13 cellular contexts compared by ENCODE assay signal in genomic region chrX:155065035-155065734, GRCh38. TPM values are rescaled to one million over a fixed set of nuclear protein-coding genes. Genes with fewer than 3 reads are reported as not detected.
DNase-seq lines count a peak whose midpoint lies in the region; ATAC-seq and TF ChIP-seq lines count a peak whose summit lies in the region.
"Had no signal": no experiment of that assay in that cellular context is flagged by ENCODE, and none has a peak within 500 bp of the region (broad histone marks: within the 10 kb centered on the region; RNA-seq: fewer than 3 reads in every experiment).

No MANE protein-coding gene starts in this region.

- peaks cover 10% of the 10 kb centered on the region for H3K27me3 Mint-ChIP-seq in MCF 10A (ENCODE audit: insufficient read depth, unreplicated experiment)
- H3K27me3 Mint-ChIP-seq: stimulated activated naive CD8-positive, alpha-beta T cell treated with anti-CD3 and anti-CD28 coated beads, Interleukin-15, Interleukin-2, amounts not matched to agents 100 ng/mL and 50 ng/mL, for 24 hours had no signal

- BruUV-seq in MCF 10A (replicated peaks; lab: Mats Ljungman, UMichigan): no TSS peak

- H3K27ac Mint-ChIP-seq in MCF 10A (ENCODE audit: low read depth, unreplicated experiment): peak overlapping the region; percentile 92
- H3K27ac Mint-ChIP-seq: neural progenitor cell; stimulated activated naive CD8-positive, alpha-beta T cell treated with anti-CD3 and anti-CD28 coated beads, Interleukin-15, Interleukin-2, amounts not matched to agents 100 ng/mL and 50 ng/mL, for 24 hours had no signal

- no peaks in the 10 kb centered on the region for H3K9me3 Mint-ChIP-seq in MCF 10A (ENCODE audit: unreplicated experiment)
- H3K9me3 Mint-ChIP-seq: stimulated activated naive CD8-positive, alpha-beta T cell treated with anti-CD3 and anti-CD28 coated beads, Interleukin-15, Interleukin-2, amounts not matched to agents 100 ng/mL and 50 ng/mL, for 24 hours had no signal

- DNase-seq in HCEC 1CT (peak; percentile 50), MCF 10A (ENCODE audit: unreplicated experiment) (peak; percentile 86), omental fat pad (ENCODE audit: low spot score) (no peak), cortex of kidney (lab: John Stamatoyannopoulos, UW) (no peak), Ammon's horn (ENCODE audit: low spot score) (no peak), DMS153 treated with DMSO at 0.1 percent for 48 hours (lab: John Stamatoyannopoulos, UW; ENCODE audit: unreplicated experiment) (no peak)
- DNase-seq: activated CD8-positive, alpha-beta memory T cell treated with anti-CD3 and anti-CD28 coated beads, Interleukin-2, amount 50 U/mL, for 48 hours; anterior cingulate cortex; DMS153; NCI-H2081; T1000 had no signal

- POLR2A ChIA-PET in MCF 10A (lab: Yijun Ruan, JAX): interaction anchor here (0.7 to 3.7 kb wide), 7 partner anchors 9 to 302 kb away, joined by 3 to 35 read pairs (median 6); partner anchors contain the start of genes DKC1, FUNDC2 and VBP1

- peaks cover 18% of the 10 kb centered on the region for H3K36me3 Mint-ChIP-seq in MCF 10A (ENCODE audit: insufficient read depth, unreplicated experiment)
- H3K36me3 Mint-ChIP-seq: neural progenitor cell had no signal

- peak overlapping the region; percentile 80 for H3K4me3 Mint-ChIP-seq in MCF 10A (ENCODE audit: unreplicated experiment)
- H3K4me3 Mint-ChIP-seq: neural progenitor cell; stimulated activated naive CD8-positive, alpha-beta T cell treated with anti-CD3 and anti-CD28 coated beads, Interleukin-15, Interleukin-2, amounts not matched to agents 100 ng/mL and 50 ng/mL, for 24 hours had no signal

- H3K4me1 Mint-ChIP-seq in MCF 10A (ENCODE audit: insufficient read depth, unreplicated experiment): peaks cover 24% of the 10 kb centered on the region

- CTCF ChIA-PET in MCF 10A (lab: Yijun Ruan, JAX): interaction anchor here (0.7 to 1.8 kb wide), 4 partner anchors 9 to 148 kb away, joined by 3 to 6 read pairs (median 3); no protein-coding TSS in a partner anchor

- ATAC-seq in omental fat pad (ENCODE audit: low FRiP score): peak; percentile 83

- TF ChIP-seq CTCF in MCF 10A (IDR thresholded peaks at IDR 0.05; ENCODE audit: unreplicated experiment): no peak
- no peak for TF ChIP-seq CTCF in omental fat pad (IDR thresholded peaks at IDR 0.05)

- intact Hi-C loops in MCF 10A (cut with micrococcal nuclease): no loop called here

RNA-seq across cellular contexts. Expression of gene CMC4, which starts 5.8 kb away (rescaled TPM):
- 8.0 and 10.1 TPM in 2 replicates for total RNA-seq in MCF 10A (2022)
- 10 to 100 TPM; 11.0 to 24.9 (median 16.4) TPM for total RNA-seq in omental fat pad

RNA-seq across cellular contexts. Expression of gene MTCP1, which starts 5.8 kb away (rescaled TPM):
- total RNA-seq in MCF 10A (2022) (21.3 and 32.2 TPM in 2 replicates), omental fat pad (1 to 10 TPM in 2 of 4 donors, under 1 TPM in 2; 0.74 to 3.5 (median 1.9) TPM)

RNA-seq across cellular contexts. Expression of gene BRCC3, which starts 6.1 kb away (rescaled TPM):
- total RNA-seq in MCF 10A (2022) (21.1 and 22.9 TPM in 2 replicates), omental fat pad (10 to 100 TPM in 3 of 4 donors, 1 to 10 TPM in 1; 8.4 to 11.0 (median 10.2) TPM)

RNA-seq across cellular contexts. Expression of gene FUNDC2, which starts 38.5 kb away (rescaled TPM):
- total RNA-seq in MCF 10A (2022) (54.8 and 70.2 TPM in 2 replicates), omental fat pad (100 to 1,000 TPM in 2 of 4 donors, 10 to 100 TPM in 2; 65.8 to 110 (median 83.7) TPM)

RNA-seq across cellular contexts. Expression of gene F8, which starts 42.7 kb away (rescaled TPM):
- total RNA-seq in MCF 10A (2022) (5.3 and 6.1 TPM in 2 replicates), omental fat pad (100 to 1,000 TPM in 1 of 4 donors, 10 to 100 TPM in 3; 18.2 to 184 (median 26.2) TPM)

Comparison
In these comparisons a context has a peak if more than half of its experiments do, and no peak if none do; other contexts are left out.
1. DNase-seq: peak in HCEC 1CT (single experiment) and MCF 10A (single experiment); none in omental fat pad (single experiment), cortex of kidney (single experiment), Ammon's horn (single experiment) and DMS153 treated with DMSO at 0.1 percent for 48 hours (single experiment).